In the genomic region with DNA sequence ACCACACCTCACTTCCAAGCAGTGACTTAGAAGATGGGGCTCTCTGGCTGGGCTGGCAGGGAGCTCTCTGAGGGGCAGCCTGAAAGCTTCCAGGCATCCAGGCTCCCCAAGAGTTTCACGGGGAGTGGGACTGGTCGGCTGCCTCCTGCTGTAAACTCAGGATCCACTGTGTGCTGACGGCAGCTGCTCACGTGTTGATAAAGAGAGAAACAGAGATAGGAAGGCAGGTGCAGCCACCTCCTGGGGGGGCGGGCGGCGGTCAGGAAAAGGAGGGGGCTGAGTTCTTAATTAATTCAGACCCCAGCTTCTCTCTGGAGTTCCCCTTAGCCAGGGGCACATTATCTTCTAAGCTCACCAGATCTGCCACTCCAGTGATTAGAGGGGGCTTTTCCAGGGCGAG, we compare ENCODE assay signal across 16 cellular contexts.
"Had no signal": no experiment of that assay in that cellular context is flagged by ENCODE, and none has a peak within 500 bp of the region (broad histone marks: within the 10 kb centered on the region; RNA-seq: fewer than 3 reads in every experiment).

No MANE protein-coding gene starts in this region.

- H3K9me3 ChIP-seq: lower lobe of right lung, psoas muscle, right lobe of liver, suprapubic skin had no signal

- H3K4me3 ChIP-seq: dorsolateral prefrontal cortex, gastroesophageal sphincter, lower lobe of right lung, psoas muscle, right lobe of liver, smooth muscle cell, suprapubic skin had no signal

- H3K36me3 Mint-ChIP-seq: activated CD8-positive, alpha-beta memory T cell treated with anti-CD3 and anti-CD28 coated beads, Interleukin-2, amount 10 ng/mL, durations not matched to agents 7 days and 5 days; type B pancreatic cell had no signal

- H3K4me2 ChIP-seq: smooth muscle cell had no signal

- H3K27ac ChIP-seq: gastroesophageal sphincter, lower lobe of right lung, psoas muscle, right lobe of liver, suprapubic skin, WERI-Rb-1 had no signal

- H3K4me1 Mint-ChIP-seq: activated CD8-positive, alpha-beta memory T cell treated with anti-CD3 and anti-CD28 coated beads, Interleukin-2, amount 10 ng/mL, durations not matched to agents 7 days and 5 days had no signal

- H3K9me3 Mint-ChIP-seq: nephron progenitor cell; stimulated activated naive CD8-positive, alpha-beta T cell treated with anti-CD3 and anti-CD28 coated beads, Interleukin-15, Interleukin-2, amounts not matched to agents 100 ng/mL and 50 ng/mL, for 24 hours; type B pancreatic cell had no signal

- H3K36me3 ChIP-seq: gastroesophageal sphincter, lower lobe of right lung, right lobe of liver, suprapubic skin, WERI-Rb-1 had no signal

- H3K4me3 Mint-ChIP-seq: activated CD8-positive, alpha-beta memory T cell treated with anti-CD3 and anti-CD28 coated beads, Interleukin-2, amount 10 ng/mL, durations not matched to agents 7 days and 5 days; nephron progenitor cell; stimulated activated naive CD8-positive, alpha-beta T cell treated with anti-CD3 and anti-CD28 coated beads, Interleukin-15, Interleukin-2, amounts not matched to agents 100 ng/mL and 50 ng/mL, for 24 hours; type B pancreatic cell had no signal

- H3K27ac Mint-ChIP-seq: activated CD8-positive, alpha-beta memory T cell treated with anti-CD3 and anti-CD28 coated beads, Interleukin-2, amount 10 ng/mL, durations not matched to agents 7 days and 5 days; nephron progenitor cell; stimulated activated naive CD8-positive, alpha-beta T cell treated with anti-CD3 and anti-CD28 coated beads, Interleukin-15, Interleukin-2, amounts not matched to agents 100 ng/mL and 50 ng/mL, for 24 hours; type B pancreatic cell had no signal

- DNase-seq: activated CD4-positive, alpha-beta T cell treated with anti-CD3 and anti-CD28 coated beads, Interleukin-2, amount 50 U/mL, for 48 hours; activated CD8-positive, alpha-beta memory T cell treated with anti-CD3 and anti-CD28 coated beads, Interleukin-2, amount 10 ng/mL, durations not matched to agents 7 days and 5 days; activated naive CD4-positive, alpha-beta T cell treated with anti-CD3 and anti-CD28 coated beads, Interleukin-2, amount 50 U/mL, for 16 hours; activated T-cell treated with anti-CD3 and anti-CD28 coated beads, Interleukin-2, amount 50 U/mL, for 1 hour; left colon; lower lobe of right lung; nephron progenitor cell; psoas muscle; right lobe of liver had no signal

- H3K4me1 ChIP-seq: gastroesophageal sphincter, lower lobe of right lung, psoas muscle, right lobe of liver, suprapubic skin had no signal

- H3K27me3 ChIP-seq: dorsolateral prefrontal cortex, right lobe of liver had no signal
